Comparison of ENCODE assay signal across 8 cellular contexts in genomic region chr3:183298708-183299153, GRCh38. TPM values are rescaled to one million over a fixed set of nuclear protein-coding genes. Genes with fewer than 3 reads are reported as not detected.
DNase-seq lines count a peak whose midpoint lies in the region; ATAC-seq and TF ChIP-seq lines count a peak whose summit lies in the region.

No MANE protein-coding gene starts in this region.

- H3K4me3 Mint-ChIP-seq in endodermal cell: no peak overlapping the region
- no peak overlapping the region for H3K4me3 Mint-ChIP-seq in nephron progenitor cell

- H3K4me1 Mint-ChIP-seq in endodermal cell: no peaks in the 10 kb centered on the region
- H3K4me1 Mint-ChIP-seq in nephron progenitor cell: peaks cover 19% of the 10 kb centered on the region

- no peak overlapping the region for H3K4me3 ChIP-seq in endodermal cell (ENCODE audit: low read length)

- H3K27ac ChIP-seq in endodermal cell (ENCODE audit: low read depth, low read length): peak overlapping the region; percentile 54

- H3K9me3 Mint-ChIP-seq in endodermal cell (no peaks in the 10 kb centered on the region), nephron progenitor cell (peaks cover 4% of the 10 kb centered on the region)

- no peak for ATAC-seq in GM18873 (IDR thresholded peaks at IDR 0.05; ENCODE audit: low FRiP score, unreplicated experiment)
- no peak for ATAC-seq in HG02642 (IDR thresholded peaks at IDR 0.05; ENCODE audit: poor library complexity, unreplicated experiment)
- ATAC-seq in HG02798 (IDR thresholded peaks at IDR 0.05; ENCODE audit: poor library complexity, unreplicated experiment): no peak
- ATAC-seq in GM19395 (IDR thresholded peaks at IDR 0.05; ENCODE audit: unreplicated experiment): no peak

- H3K27me3 Mint-ChIP-seq in endodermal cell (ENCODE audit: insufficient read depth) (no peaks in the 10 kb centered on the region), nephron progenitor cell (ENCODE audit: low read depth, poor library complexity) (peaks cover 3% of the 10 kb centered on the region)

- H3K27ac Mint-ChIP-seq in endodermal cell (peak overlapping the region; percentile 54), nephron progenitor cell (peak overlapping the region; percentile 53)

- TF ChIP-seq CTCF in endodermal cell (conservative IDR thresholded peaks at IDR 0.05): no peak
- TF ChIP-seq CTCF in nephron progenitor cell (IDR thresholded peaks at IDR 0.05): no peak

- H3K36me3 Mint-ChIP-seq in endodermal cell (ENCODE audit: low read depth) (peaks cover 84% of the 10 kb centered on the region), nephron progenitor cell (ENCODE audit: low read depth) (peaks cover 12% of the 10 kb centered on the region)

- DNase-seq in GM04504 (ENCODE audit: low read depth) (peak; percentile 65), NCI-H82 (lab: John Stamatoyannopoulos, UW) (peak; percentile 93), endodermal cell (peak; percentile 82), nephron progenitor cell (peak; percentile 13)

- no peaks in the 10 kb centered on the region for H3K9me3 ChIP-seq in endodermal cell (ENCODE audit: control insufficient read depth, low read length)

- H3K27me3 ChIP-seq in endodermal cell (ENCODE audit: control insufficient read depth, insufficient read depth, low read length, poor library complexity, severe bottlenecking): no peaks in the 10 kb centered on the region

- H3K9ac ChIP-seq in endodermal cell (ENCODE audit: extremely low read depth, low read length, poor library complexity, severe bottlenecking): no peak overlapping the region

- H3K36me3 ChIP-seq in endodermal cell (ENCODE audit: control insufficient read depth, insufficient read depth, low read length): peaks cover 92% of the 10 kb centered on the region

- WGBS in endodermal cell (ENCODE audit: insufficient coverage in 1 of 2, insufficient read length in 1 of 2), 2 experiments: 50 to 85% methylated on average over 1 to 5 of the region's 5 CpGs

- H3K4me1 ChIP-seq in endodermal cell (ENCODE audit: control insufficient read depth, insufficient read depth, low read length): no peaks in the 10 kb centered on the region

RNA-seq across cellular contexts. Expression of gene B3GNT5, which starts 45.7 kb away (rescaled TPM):
- total RNA-seq in endodermal cell: 10 to 100 TPM; 10.5 to 18.0 TPM
- 31.3 TPM for polyA plus RNA-seq in endodermal cell (2013, experiment 1 of 2)
- polyA plus RNA-seq in endodermal cell (2013, experiment 2 of 2): 31.5 TPM

Comparison
In these comparisons a context has a peak if more than half of its experiments do, and no peak if none do; other contexts are left out.
1. DNase-seq: peak in every context shown above with its lines; median percentile 93 in NCI-H82; 82 in endodermal cell; 65 in GM04504; 13 in nephron progenitor cell.